Comparison of ENCODE assay signal across 32 cellular contexts in the genomic region with DNA sequence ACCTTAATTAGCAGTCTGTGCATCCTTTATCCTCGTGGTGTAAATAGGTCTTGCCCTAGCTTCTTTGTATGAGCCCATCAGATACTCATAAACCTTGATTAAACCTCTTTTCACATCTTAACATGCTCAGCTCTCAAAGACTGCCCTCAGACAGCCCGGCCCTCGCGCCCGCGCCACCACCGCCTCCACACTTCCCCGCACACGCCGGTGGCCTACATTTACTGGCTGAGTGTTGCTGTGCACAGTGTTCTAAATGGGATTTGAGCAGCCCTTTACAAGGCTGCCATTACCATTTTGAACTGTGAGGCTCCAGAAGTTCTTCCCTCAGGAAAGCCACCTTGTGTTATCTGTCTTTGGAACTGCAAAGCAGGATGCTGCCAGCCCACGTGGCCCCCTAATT.
"Had no signal": no experiment of that assay in that cellular context is flagged by ENCODE, and none has a peak within 500 bp of the region (broad histone marks: within the 10 kb centered on the region; RNA-seq: fewer than 3 reads in every experiment).

No MANE protein-coding gene starts in this region.

- H3K4me1 Mint-ChIP-seq: activated naive CD8-positive, alpha-beta T cell treated with anti-CD3 and anti-CD28 coated beads for 36 hours had no signal

- H3K4me3 Mint-ChIP-seq: activated B cell treated with CpG ODN at 0.5 μM for 24 hours; activated CD4-positive, alpha-beta memory T cell treated with anti-CD3 and anti-CD28 coated beads for 36 hours; activated naive CD8-positive, alpha-beta T cell treated with anti-CD3 and anti-CD28 coated beads for 36 hours had no signal

- H3K27me3 Mint-ChIP-seq: activated naive CD8-positive, alpha-beta T cell treated with anti-CD3 and anti-CD28 coated beads for 36 hours had no signal

- DNase-seq: activated B cell treated with CpG ODN at 0.5 μM for 24 hours; activated CD4-positive, alpha-beta memory T cell treated with anti-CD3 and anti-CD28 coated beads for 36 hours; activated CD4-positive, alpha-beta T cell treated with anti-CD3 and anti-CD28 coated beads for 4 hours; activated CD4-positive, alpha-beta T cell treated with anti-CD3 and anti-CD28 coated beads, Interleukin-2, amount 50 U/mL, for 1 hour; activated CD4-positive, CD25-positive, alpha-beta regulatory T cell treated with anti-CD3 and anti-CD28 coated beads, Interleukin-2, amount 50 U/mL, for 72 hours; activated CD8-positive, alpha-beta memory T cell treated with anti-CD3 and anti-CD28 coated beads, Interleukin-2, amount 50 U/mL, for 4 hours; activated effector memory CD4-positive, alpha-beta T cell treated with anti-CD3 and anti-CD28 coated beads, Interleukin-2, amount 50 U/mL, for 16 hours; activated naive CD4-positive, alpha-beta T cell; activated naive CD4-positive, alpha-beta T cell treated with anti-CD3 and anti-CD28 coated beads, Interleukin-2, amount 50 U/mL, for 16 hours; activated naive CD8-positive, alpha-beta T cell treated with anti-CD3 and anti-CD28 coated beads for 36 hours; activated T-cell treated with anti-CD3 and anti-CD28 coated beads, Interleukin-2, amount 50 U/mL, for 48 hours; body of pancreas; Kasumi-1; KG1; MG63; NCI-H1048; NCI-H1105 treated with DMSO at 0.1 percent for 48 hours; NCI-H1436; NCI-H1694; NCI-H1930; NCI-H2171 treated with DMSO at 0.1 percent for 48 hours; NCI-H345; NCI-H526; NCI-H748 treated with DMSO at 0.1 percent for 48 hours; NK-92 treated with Interleukin-12 subunit alpha and Interleukin-12 subunit beta, amount 100 ng/mL, for 24 hours; PC-3; Peyer's patch; RPMI8226; SHP77 treated with DMSO at 0.1 percent for 48 hours; T-helper 1 cell; T-helper 2 cell; T-helper 9 cell had no signal

- H3K9me3 Mint-ChIP-seq: activated B cell treated with CpG ODN at 0.5 μM for 24 hours; activated CD4-positive, alpha-beta memory T cell treated with anti-CD3 and anti-CD28 coated beads for 36 hours; activated naive CD8-positive, alpha-beta T cell treated with anti-CD3 and anti-CD28 coated beads for 36 hours had no signal

- H3K27ac Mint-ChIP-seq: activated B cell treated with CpG ODN at 0.5 μM for 24 hours; activated CD4-positive, alpha-beta memory T cell treated with anti-CD3 and anti-CD28 coated beads for 36 hours; activated naive CD8-positive, alpha-beta T cell treated with anti-CD3 and anti-CD28 coated beads for 36 hours had no signal

- H3K36me3 Mint-ChIP-seq: activated CD4-positive, alpha-beta memory T cell treated with anti-CD3 and anti-CD28 coated beads for 36 hours; activated naive CD8-positive, alpha-beta T cell treated with anti-CD3 and anti-CD28 coated beads for 36 hours had no signal
